18 cellular contexts compared by ENCODE assay signal in genomic region chr16:86987746-86988670, GRCh38.
"Had no signal": no experiment of that assay in that cellular context is flagged by ENCODE, and none has a peak within 500 bp of the region (broad histone marks: within the 10 kb centered on the region; RNA-seq: fewer than 3 reads in every experiment).

No MANE protein-coding gene starts in this region.

- FAIRE-seq: endothelial cell of umbilical vein, islet of Langerhans had no signal

- H3K27ac Mint-ChIP-seq: activated T-cell treated with anti-CD3 and anti-CD28 coated beads, Interleukin-2, amount 50 U/mL, for 72 hours; dendritic cell treated with granulocyte-macrophage colony-stimulating factor and Interleukin-4, amounts not matched to agents 40 ng/mL and 50 ng/mL, for 4 days had no signal

- ATAC-seq: activated T-cell treated with anti-CD3 and anti-CD28 coated beads, Interleukin-2, amount 50 U/mL, for 72 hours; left lobe of liver had no signal

- DNase-seq: activated CD4-positive, alpha-beta T cell treated with anti-CD3 and anti-CD28 coated beads, Interleukin-2, amount 10 ng/mL, durations not matched to agents 7 days and 5 days; activated effector memory CD4-positive, alpha-beta T cell treated with anti-CD3 and anti-CD28 coated beads, Interleukin-2, amount 50 U/mL, for 16 hours; activated naive CD4-positive, alpha-beta T cell treated with anti-CD3 and anti-CD28 coated beads, Interleukin-2, amount 50 U/mL, for 16 hours; activated T-cell treated with anti-CD3 and anti-CD28 coated beads, Interleukin-2, amount 50 U/mL, for 72 hours; effector CD8-positive, alpha-beta T cell; esophagus squamous epithelium; mammary epithelial cell; retina; stimulated activated CD4-positive, alpha-beta T cell treated with anti-CD3 and anti-CD28 coated beads, Interleukin-2, amount 100 ng/mL, for 24 hours; stomach had no signal

- H3K4me3 Mint-ChIP-seq: activated CD4-positive, alpha-beta T cell treated with anti-CD3 and anti-CD28 coated beads, Interleukin-2, amount 10 ng/mL, durations not matched to agents 7 days and 5 days; activated T-cell treated with anti-CD3 and anti-CD28 coated beads, Interleukin-2, amount 50 U/mL, for 72 hours; dendritic cell treated with granulocyte-macrophage colony-stimulating factor and Interleukin-4, amounts not matched to agents 40 ng/mL and 50 ng/mL, for 4 days had no signal

- H3K36me3 ChIP-seq: ascending aorta, breast epithelium, esophagus squamous epithelium, neutrophil, stomach had no signal

- H3K27me3 ChIP-seq: ascending aorta, neutrophil had no signal

- H3K9me3 ChIP-seq: ascending aorta, breast epithelium, esophagus squamous epithelium, neutrophil, stomach had no signal

- H3K4me1 ChIP-seq: ascending aorta, breast epithelium, esophagus squamous epithelium, stomach had no signal

- H3K4me3 ChIP-seq: ascending aorta, breast epithelium, esophagus squamous epithelium, hepatocyte, stomach had no signal

- H3K27ac ChIP-seq: ascending aorta, breast epithelium, esophagus squamous epithelium, hepatocyte, neutrophil, stomach had no signal

- H3K9me3 Mint-ChIP-seq: activated T-cell treated with anti-CD3 and anti-CD28 coated beads, Interleukin-2, amount 50 U/mL, for 72 hours; dendritic cell treated with granulocyte-macrophage colony-stimulating factor and Interleukin-4, amounts not matched to agents 40 ng/mL and 50 ng/mL, for 4 days had no signal
